In genomic region chr11:130478204-130478701, GRCh38 we compare ENCODE assay signal across 10 cellular contexts. TPM values are rescaled to one million over a fixed set of nuclear protein-coding genes. Genes with fewer than 3 reads are reported as not detected.
A peak's percentile ranks its signal among the peaks of the same experiment; 100 is the strongest.
DNase-seq lines count a peak whose midpoint lies in the region; ATAC-seq and TF ChIP-seq lines count a peak whose summit lies in the region.
"Had no signal": no experiment of that assay in that cellular context is flagged by ENCODE, and none has a peak within 500 bp of the region (broad histone marks: within the 10 kb centered on the region; RNA-seq: fewer than 3 reads in every experiment).

No MANE protein-coding gene starts in this region.

- no peaks in the 10 kb centered on the region for H3K36me3 Mint-ChIP-seq in natural killer cell treated with Interleukin-12 subunit alpha and Interleukin-12 subunit beta and Interleukin-15 and Interleukin-18, amount 100 ng/mL, for 72 hours

- DNase-seq in ACHN (peak; percentile 90), MG63 (peak; percentile 92), epidermal melanocyte (ENCODE audit: insufficient read length, low spot score) (peak; percentile 74), GM10266 (ENCODE audit: extremely low spot score) (no peak), OCI-M2 (lab: John Stamatoyannopoulos, UW; ENCODE audit: unreplicated experiment) (no peak)
- no peak for DNase-seq in natural killer cell treated with Interleukin-12 subunit alpha and Interleukin-12 subunit beta and Interleukin-15 and Interleukin-18, amount 100 ng/mL, for 72 hours (ENCODE audit: low spot score)

- H3K9me3 ChIP-seq in MG63, result no peaks in the 10 kb centered on the region
- H3K9me3 ChIP-seq in muscle layer of duodenum (ENCODE audit: control insufficient read depth in 1 of 2, low read length in 2 of 2), result no peaks in the 10 kb centered on the region
- H3K9me3 ChIP-seq: Caco-2 had no signal

- TF ChIP-seq CTCF in GM10266 (IDR thresholded peaks at IDR 0.05; ENCODE audit: control insufficient read depth, insufficient read depth, low read depth, missing control alignments), result no peak

- H3K27me3 Mint-ChIP-seq in natural killer cell treated with Interleukin-12 subunit alpha and Interleukin-12 subunit beta and Interleukin-15 and Interleukin-18, amount 100 ng/mL, for 72 hours, result peaks cover 5 to 13% of the 10 kb centered on the region in 2 donors
- H3K27me3 Mint-ChIP-seq: brain had no signal

- H3K9me3 Mint-ChIP-seq in natural killer cell treated with Interleukin-12 subunit alpha and Interleukin-12 subunit beta and Interleukin-15 and Interleukin-18, amount 100 ng/mL, for 72 hours, result no peaks in the 10 kb centered on the region
- H3K9me3 Mint-ChIP-seq: brain had no signal

- H3K4me1 Mint-ChIP-seq in natural killer cell treated with Interleukin-12 subunit alpha and Interleukin-12 subunit beta and Interleukin-15 and Interleukin-18, amount 100 ng/mL, for 72 hours (ENCODE audit: low read depth in 2 of 2), result no peaks in the 10 kb centered on the region
- H3K4me1 Mint-ChIP-seq: brain had no signal

- no peaks in the 10 kb centered on the region for H3K36me3 ChIP-seq in MG63
- H3K36me3 ChIP-seq in muscle layer of duodenum (ENCODE audit: control insufficient read depth in 1 of 2, insufficient read depth in 2 of 2, low read length in 2 of 2), result peaks cover 0 to 7% of the 10 kb centered on the region in 2 donors

- in situ Hi-C loops in ACHN (cut with HindIII; ENCODE audit: low pct_ligation_motif_present, low pct_unique_long_range_greater_than_20kb, low sequenced_read_pairs), result no loop called here

- no peak overlapping the region for H3K4me3 Mint-ChIP-seq in natural killer cell treated with Interleukin-12 subunit alpha and Interleukin-12 subunit beta and Interleukin-15 and Interleukin-18, amount 100 ng/mL, for 72 hours
- H3K4me3 Mint-ChIP-seq: brain had no signal

- H3K27ac Mint-ChIP-seq in natural killer cell treated with Interleukin-12 subunit alpha and Interleukin-12 subunit beta and Interleukin-15 and Interleukin-18, amount 100 ng/mL, for 72 hours, result no peak overlapping the region

- H3K27ac ChIP-seq in muscle layer of duodenum (ENCODE audit: low read length), result peak overlapping the region; percentile 64

- H3K27me3 ChIP-seq in MG63 (no peaks in the 10 kb centered on the region), muscle layer of duodenum (ENCODE audit: low read depth, low read length) (no peaks in the 10 kb centered on the region)

- peaks cover 22 to 23% of the 10 kb centered on the region in 2 donors for H3K4me1 ChIP-seq in muscle layer of duodenum (ENCODE audit: control insufficient read depth in 1 of 2, insufficient read depth in 2 of 2, low read length in 2 of 2)

- ATAC-seq in natural killer cell treated with Interleukin-12 subunit alpha and Interleukin-12 subunit beta and Interleukin-15 and Interleukin-18, amount 100 ng/mL, for 72 hours, result no peak
- ATAC-seq in GM19023 (IDR thresholded peaks at IDR 0.05; ENCODE audit: unreplicated experiment), result no peak

- H3K4me3 ChIP-seq in MG63, result no peak overlapping the region
- H3K4me3 ChIP-seq in muscle layer of duodenum (ENCODE audit: low read depth in 1 of 2, low read length in 2 of 2), result peak overlapping the region; percentile 2 to 19

RNA-seq across cellular contexts. Expression of gene ADAMTS15, which starts 29.8 kb away (rescaled TPM):
- 1.2 and 2.1 TPM in 2 replicates for total RNA-seq in MG63 (2014; rRNA removed; shearing (Covaris generic); ENCODE audit: low replicate concordance)
- not detected for total RNA-seq in natural killer cell treated with Interleukin-12 subunit alpha and Interleukin-12 subunit beta and Interleukin-15 and Interleukin-18, amount 100 ng/mL, for 72 hours

RNA-seq across cellular contexts. Expression of gene ADAMTS8, which starts 49.8 kb away (rescaled TPM):
- total RNA-seq in MG63 (2014; rRNA removed; shearing (Covaris generic); ENCODE audit: low replicate concordance), result 2.6 and 3.5 TPM in 2 replicates
- total RNA-seq in natural killer cell treated with Interleukin-12 subunit alpha and Interleukin-12 subunit beta and Interleukin-15 and Interleukin-18, amount 100 ng/mL, for 72 hours, result not detected
- total RNA-seq: Caco-2 had no signal

Comparison
In these comparisons a context has a peak if more than half of its experiments do, and no peak if none do; other contexts are left out.
1. DNase-seq: peak in ACHN (single experiment), MG63 (single experiment) and epidermal melanocyte (single experiment); none in GM10266 (single experiment), natural killer cell treated with Interleukin-12 subunit alpha and Interleukin-12 subunit beta and Interleukin-15 and Interleukin-18, amount 100 ng/mL, for 72 hours (single experiment) and OCI-M2 (single experiment).